Comparison of ENCODE assay signal across 1 cellular context in genomic region chr11:121842186-121842585, GRCh38.
TF ChIP-seq lines count a peak whose summit lies in the region.

No MANE protein-coding gene starts in this region.

TF ChIP-seq in H1, 55 proteins besides CTCF, POLR2A, EP300 and RAD21 (continued from another document):
- TF ChIP-seq SIX5 (IDR thresholded peaks at IDR 0.05; ENCODE audit: low read depth, low read length) (no peak), CBX5 (IDR thresholded peaks at IDR 0.05; ENCODE audit: low read depth, low read length) (no peak), SUZ12 (IDR thresholded peaks at IDR 0.05; ENCODE audit: low read length) (no peak), ZNF274 (IDR thresholded peaks at IDR 0.05; ENCODE audit: borderline replicate concordance, extremely low read depth, low read length) (no peak), GTF2F1 (IDR thresholded peaks at IDR 0.05; ENCODE audit: borderline replicate concordance, low read depth, low read length) (no peak), CHD7 (IDR thresholded peaks at IDR 0.05; ENCODE audit: insufficient replicate concordance, low read length) (no peak), HDAC6 (IDR thresholded peaks at IDR 0.05; ENCODE audit: low read depth, low read length) (no peak), TCF12 (IDR thresholded peaks at IDR 0.05; ENCODE audit: low read depth, low read length) (no peak), KDM1A (IDR thresholded peaks at IDR 0.05; ENCODE audit: borderline replicate concordance, low read length) (no peak), ASH2L (IDR thresholded peaks at IDR 0.05; ENCODE audit: low read length) (no peak), EZH2 (IDR thresholded peaks at IDR 0.05; ENCODE audit: low read depth, low read length, severe bottlenecking) (no peak), SP4 (IDR thresholded peaks at IDR 0.05; ENCODE audit: low read length) (no peak), BACH1 (IDR thresholded peaks at IDR 0.05; ENCODE audit: low read length) (no peak)
TF ChIP-seq in H1: peak in this region for 0.
